Comparison of ENCODE assay signal across 8 cellular contexts in genomic region chr1:119549719-119550141, GRCh38.
DNase-seq lines count a peak whose midpoint lies in the region; ATAC-seq and TF ChIP-seq lines count a peak whose summit lies in the region.

No MANE protein-coding gene starts in this region.

- no peak overlapping the region for H3K4me3 ChIP-seq in GM12875 (ENCODE audit: low read depth, low read length)

- H3K27ac Mint-ChIP-seq in stimulated activated memory B cell treated with anti-CD40 and anti-IgM and Interleukin-4, amounts not matched to agents 10 μg/mL and 1 μg/mL and 100 μg/mL, for 72 hours: no peak overlapping the region

- in situ Hi-C loops in ACHN (cut with HindIII; ENCODE audit: low pct_ligation_motif_present, low pct_unique_long_range_greater_than_20kb, low sequenced_read_pairs): no loop called here

- peak; percentile 71 for TF ChIP-seq CTCF in GM12875 (IDR thresholded peaks at IDR 0.05; ENCODE audit: borderline replicate concordance, insufficient read depth, low read depth, low read length)

- no peaks in the 10 kb centered on the region for H3K27me3 Mint-ChIP-seq in stimulated activated memory B cell treated with anti-CD40 and anti-IgM and Interleukin-4, amounts not matched to agents 10 μg/mL and 1 μg/mL and 100 μg/mL, for 72 hours

- no peaks in the 10 kb centered on the region for H3K36me3 Mint-ChIP-seq in stimulated activated memory B cell treated with anti-CD40 and anti-IgM and Interleukin-4, amounts not matched to agents 10 μg/mL and 1 μg/mL and 100 μg/mL, for 72 hours

- DNase-seq in ACHN (peak; percentile 59), NCI-H526 treated with DMSO at 0.1 percent for 48 hours (lab: John Stamatoyannopoulos, UW) (peak; percentile 50), astrocyte of the hippocampus (ENCODE audit: low read depth, low spot score) (peak; percentile 74), inferior parietal cortex (ENCODE audit: extremely low spot score) (peak; percentile 86)

- H3K4me1 Mint-ChIP-seq in stimulated activated memory B cell treated with anti-CD40 and anti-IgM and Interleukin-4, amounts not matched to agents 10 μg/mL and 1 μg/mL and 100 μg/mL, for 72 hours: peaks cover 5% of the 10 kb centered on the region

- H3K4me3 Mint-ChIP-seq in stimulated activated memory B cell treated with anti-CD40 and anti-IgM and Interleukin-4, amounts not matched to agents 10 μg/mL and 1 μg/mL and 100 μg/mL, for 72 hours: no peak overlapping the region

- ATAC-seq in HG03521 (IDR thresholded peaks at IDR 0.05; ENCODE audit: unreplicated experiment) (peak; percentile 73), GM19452 (IDR thresholded peaks at IDR 0.05; ENCODE audit: unreplicated experiment) (no peak)
- peak; percentile 68 for ATAC-seq in stimulated activated memory B cell treated with anti-CD40 and anti-IgM and Interleukin-4, amounts not matched to agents 10 μg/mL and 1 μg/mL and 100 μg/mL, for 72 hours

- H3K9me3 Mint-ChIP-seq in stimulated activated memory B cell treated with anti-CD40 and anti-IgM and Interleukin-4, amounts not matched to agents 10 μg/mL and 1 μg/mL and 100 μg/mL, for 72 hours: no peaks in the 10 kb centered on the region
